18 cellular contexts compared by ENCODE assay signal in genomic region chr14:66206554-66206953, GRCh38.
"Had no signal": no experiment of that assay in that cellular context is flagged by ENCODE, and none has a peak within 500 bp of the region (broad histone marks: within the 10 kb centered on the region; RNA-seq: fewer than 3 reads in every experiment).

No MANE protein-coding gene starts in this region.

- H3K79me2 ChIP-seq: hepatocyte had no signal

- H2AFZ ChIP-seq: hepatocyte had no signal

- H3K36me3 Mint-ChIP-seq: type B pancreatic cell had no signal

- H3K4me1 ChIP-seq: ascending aorta, breast epithelium, left lung, spleen had no signal

- H3K4me3 ChIP-seq: ascending aorta, breast epithelium, hepatocyte, left lung, ovary, spleen had no signal

- DNase-seq: activated B cell treated with CpG ODN at 0.5 μM for 24 hours; activated CD4-positive, alpha-beta T cell treated with anti-CD3 and anti-CD28 coated beads for 48 hours; activated naive CD4-positive, alpha-beta T cell; activated naive CD8-positive, alpha-beta T cell treated with anti-CD3 and anti-CD28 coated beads, Interleukin-2, amount 50 U/mL, for 24 hours; activated T-cell treated with anti-CD3 and anti-CD28 coated beads for 4 hours; dermis blood vessel endothelial cell; kidney; left lung; mammary epithelial cell; naive B cell; ovary; spleen had no signal

- H3K4me3 Mint-ChIP-seq: activated B cell treated with CpG ODN at 0.5 μM for 24 hours; activated naive CD8-positive, alpha-beta T cell treated with anti-CD3 and anti-CD28 coated beads, Interleukin-2, amount 50 U/mL, for 24 hours; naive B cell; stimulated activated naive CD8-positive, alpha-beta T cell treated with anti-CD3 and anti-CD28 coated beads, Interleukin-15, Interleukin-2, amounts not matched to agents 100 ng/mL and 50 ng/mL, for 24 hours; type B pancreatic cell had no signal

- H3K27me3 ChIP-seq: ascending aorta, breast epithelium, hepatocyte, left lung, ovary, spleen had no signal

- H3K36me3 ChIP-seq: ascending aorta, breast epithelium, left lung, ovary, spleen had no signal

- H3K9me3 ChIP-seq: ascending aorta, ovary had no signal

- H3K4me2 ChIP-seq: hepatocyte had no signal

- H3K27me3 Mint-ChIP-seq: stimulated activated naive CD8-positive, alpha-beta T cell treated with anti-CD3 and anti-CD28 coated beads, Interleukin-15, Interleukin-2, amounts not matched to agents 100 ng/mL and 50 ng/mL, for 24 hours; type B pancreatic cell had no signal

- ATAC-seq: activated naive CD8-positive, alpha-beta T cell treated with anti-CD3 and anti-CD28 coated beads, Interleukin-2, amount 50 U/mL, for 24 hours; left lung; sciatic nerve had no signal

- H3K27ac ChIP-seq: ascending aorta, breast epithelium, hepatocyte, left lung, ovary, spleen had no signal

- H3K4me1 Mint-ChIP-seq: activated B cell treated with CpG ODN at 0.5 μM for 24 hours; activated naive CD8-positive, alpha-beta T cell treated with anti-CD3 and anti-CD28 coated beads, Interleukin-2, amount 50 U/mL, for 24 hours; naive B cell had no signal

- H3K27ac Mint-ChIP-seq: activated B cell treated with CpG ODN at 0.5 μM for 24 hours; activated naive CD8-positive, alpha-beta T cell treated with anti-CD3 and anti-CD28 coated beads, Interleukin-2, amount 50 U/mL, for 24 hours; naive B cell; stimulated activated naive CD8-positive, alpha-beta T cell treated with anti-CD3 and anti-CD28 coated beads, Interleukin-15, Interleukin-2, amounts not matched to agents 100 ng/mL and 50 ng/mL, for 24 hours; type B pancreatic cell had no signal

- FAIRE-seq: kidney had no signal
